22 cellular contexts compared by ENCODE assay signal in the genomic region with DNA sequence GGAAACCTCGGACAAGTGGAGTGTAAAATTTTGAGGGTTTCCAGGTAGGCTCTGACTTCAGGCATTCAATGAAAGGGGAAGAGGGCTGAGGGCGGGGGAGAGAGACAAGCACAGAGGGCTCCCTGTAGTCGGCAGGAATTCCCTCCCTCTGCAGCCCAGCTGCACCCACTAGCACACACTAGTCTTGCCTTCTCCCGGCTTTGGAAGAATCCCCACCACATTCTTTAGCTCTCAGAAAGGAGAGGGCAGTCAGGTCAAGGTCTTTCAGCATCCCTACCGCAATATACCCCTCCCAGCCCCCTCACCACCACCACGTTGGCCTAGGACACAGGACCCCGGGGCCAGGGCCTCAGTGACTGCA.
"Had no signal": no experiment of that assay in that cellular context is flagged by ENCODE, and none has a peak within 500 bp of the region (broad histone marks: within the 10 kb centered on the region; RNA-seq: fewer than 3 reads in every experiment).

No MANE protein-coding gene starts in this region.

- H3K27ac Mint-ChIP-seq: activated naive CD4-positive, alpha-beta T cell treated with anti-CD3 and anti-CD28 coated beads, Interleukin-2, amount 50 U/mL, for 72 hours; natural killer cell treated with Interleukin-12 subunit alpha and Interleukin-12 subunit beta and Interleukin-15 and Interleukin-18, amount 100 ng/mL, for 72 hours; T-helper 2 cell treated with Interferon-gamma antibody and Interleukin-4, amounts not matched to agents 5 μg/mL and 100 μg/mL, for 36 hours had no signal

- H3K27ac ChIP-seq: body of pancreas, prostate gland, skin epidermis, tibial nerve had no signal

- H3K36me3 ChIP-seq: prostate gland, tibial nerve had no signal

- H3K4me3 ChIP-seq: body of pancreas, prostate gland, skin epidermis, tibial nerve had no signal

- H3K4me1 ChIP-seq: prostate gland had no signal

- H3K9me3 Mint-ChIP-seq: T-helper 2 cell treated with Interferon-gamma antibody and Interleukin-4, amounts not matched to agents 5 μg/mL and 100 μg/mL, for 36 hours had no signal

- DNase-seq: activated CD4-positive, alpha-beta T cell treated with anti-CD3 and anti-CD28 coated beads, Interleukin-2, amount 50 U/mL, for 48 hours; activated CD4-positive, CD25-positive, alpha-beta regulatory T cell treated with anti-CD3 and anti-CD28 coated beads, Interleukin-2, amount 50 U/mL, for 72 hours; activated gamma-delta T cell; activated T-cell treated with anti-CD3 and anti-CD28 coated beads, Interleukin-2, amount 50 U/mL, for 1 hour; body of pancreas; central memory CD4-positive, alpha-beta T cell; cortex of kidney; effector CD8-positive, alpha-beta T cell; foreskin melanocyte; left ventricle myocardium superior; mesenchymal stem cell; right cardiac atrium; stimulated activated CD4-positive, alpha-beta T cell treated with anti-CD3 and anti-CD28 coated beads, Interleukin-15, amount 100 ng/mL, for 24 hours; stimulated activated CD4-positive, alpha-beta T cell treated with anti-CD3 and anti-CD28 coated beads, Interleukin-4, amount 100 ng/mL, for 24 hours; stimulated activated naive CD4-positive, alpha-beta T cell; SW 1271 had no signal

- H3K9me3 ChIP-seq: body of pancreas, prostate gland, tibial nerve had no signal

- H3K4me3 Mint-ChIP-seq: natural killer cell treated with Interleukin-12 subunit alpha and Interleukin-12 subunit beta and Interleukin-15 and Interleukin-18, amount 100 ng/mL, for 72 hours; T-helper 2 cell treated with Interferon-gamma antibody and Interleukin-4, amounts not matched to agents 5 μg/mL and 100 μg/mL, for 36 hours had no signal

- ATAC-seq: activated naive CD4-positive, alpha-beta T cell treated with anti-CD3 and anti-CD28 coated beads, Interleukin-2, amount 50 U/mL, for 72 hours; body of pancreas; left ventricle myocardium superior; natural killer cell treated with Interleukin-12 subunit alpha and Interleukin-12 subunit beta and Interleukin-15 and Interleukin-18, amount 100 ng/mL, for 72 hours; right cardiac atrium had no signal
